22 cellular contexts compared by ENCODE assay signal in the genomic region with DNA sequence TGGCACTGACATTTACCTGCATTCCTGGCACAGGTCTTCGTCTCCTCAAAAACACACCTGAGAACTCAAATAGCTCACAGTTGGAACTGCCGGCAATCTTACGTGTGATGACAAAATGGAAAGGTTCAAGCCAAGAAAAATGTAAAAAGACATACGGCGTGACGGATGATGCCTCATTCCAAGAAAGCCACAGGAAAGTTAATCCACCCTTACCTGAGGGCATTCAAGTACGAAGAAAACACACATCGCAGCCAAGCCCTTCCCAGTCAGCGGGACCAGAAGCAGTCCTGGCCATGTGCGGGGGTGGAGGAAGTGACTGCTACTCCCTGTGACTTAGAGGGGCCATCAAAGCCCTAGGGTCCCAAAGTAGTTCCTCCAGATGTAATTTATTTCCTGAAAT.
"Had no signal": no experiment of that assay in that cellular context is flagged by ENCODE, and none has a peak within 500 bp of the region (broad histone marks: within the 10 kb centered on the region; RNA-seq: fewer than 3 reads in every experiment).

No MANE protein-coding gene starts in this region.

- H3K4me3 ChIP-seq: esophagus muscularis mucosa, gastroesophageal sphincter, lung, neural progenitor cell, vagina had no signal

- H3K9me3 ChIP-seq: esophagus muscularis mucosa, gastroesophageal sphincter, vagina had no signal

- DNase-seq: activated CD4-positive, alpha-beta T cell treated with anti-CD3 and anti-CD28 coated beads for 36 hours; activated CD4-positive, alpha-beta T cell treated with anti-CD3 and anti-CD28 coated beads, Interleukin-2, amount 50 U/mL, for 4 hours; activated CD8-positive, alpha-beta memory T cell treated with anti-CD3 and anti-CD28 coated beads for 24 hours; activated CD8-positive, alpha-beta memory T cell treated with anti-CD3 and anti-CD28 coated beads, Interleukin-2, amount 50 U/mL, for 48 hours; activated naive CD4-positive, alpha-beta T cell; activated T-cell treated with anti-CD3 and anti-CD28 coated beads, Interleukin-2, amount 50 U/mL, for 4 hours; amygdala; dermis blood vessel endothelial cell; effector CD8-positive, alpha-beta T cell; head of caudate nucleus; kidney; naive thymus-derived CD8-positive, alpha-beta T cell; stimulated activated CD4-positive, alpha-beta T cell treated with anti-CD3 and anti-CD28 coated beads, Interleukin-2, amount 100 ng/mL, for 48 hours; stimulated activated CD8-positive, alpha-beta memory T cell treated with anti-CD3 and anti-CD28 coated beads, Interleukin-4, amount 100 ng/mL, for 48 hours; stimulated activated naive B cell treated with anti-CD40 and anti-IgM and Interleukin-4, amounts not matched to agents 10 μg/mL and 1 μg/mL and 100 μg/mL, for 72 hours; T-helper 9 cell; trophoblast cell had no signal

- H3K4me1 ChIP-seq: gastroesophageal sphincter, vagina had no signal

- ATAC-seq: activated CD4-positive, alpha-beta T cell treated with anti-CD3 and anti-CD28 coated beads for 36 hours; activated T-cell treated with anti-CD3 and anti-CD28 coated beads, Interleukin-2, amount 50 U/mL, for 4 hours; gastroesophageal sphincter; naive thymus-derived CD8-positive, alpha-beta T cell; stimulated activated naive B cell treated with anti-CD40 and anti-IgM and Interleukin-4, amounts not matched to agents 10 μg/mL and 1 μg/mL and 100 μg/mL, for 72 hours had no signal

- H3K36me3 ChIP-seq: esophagus muscularis mucosa, gastroesophageal sphincter, neural progenitor cell, vagina had no signal

- H3K27me3 ChIP-seq: esophagus muscularis mucosa, gastroesophageal sphincter, neural progenitor cell, vagina had no signal

- H3K27ac ChIP-seq: esophagus muscularis mucosa, gastroesophageal sphincter, neural progenitor cell, vagina had no signal
